8 cellular contexts compared by ENCODE assay signal in the genomic region with DNA sequence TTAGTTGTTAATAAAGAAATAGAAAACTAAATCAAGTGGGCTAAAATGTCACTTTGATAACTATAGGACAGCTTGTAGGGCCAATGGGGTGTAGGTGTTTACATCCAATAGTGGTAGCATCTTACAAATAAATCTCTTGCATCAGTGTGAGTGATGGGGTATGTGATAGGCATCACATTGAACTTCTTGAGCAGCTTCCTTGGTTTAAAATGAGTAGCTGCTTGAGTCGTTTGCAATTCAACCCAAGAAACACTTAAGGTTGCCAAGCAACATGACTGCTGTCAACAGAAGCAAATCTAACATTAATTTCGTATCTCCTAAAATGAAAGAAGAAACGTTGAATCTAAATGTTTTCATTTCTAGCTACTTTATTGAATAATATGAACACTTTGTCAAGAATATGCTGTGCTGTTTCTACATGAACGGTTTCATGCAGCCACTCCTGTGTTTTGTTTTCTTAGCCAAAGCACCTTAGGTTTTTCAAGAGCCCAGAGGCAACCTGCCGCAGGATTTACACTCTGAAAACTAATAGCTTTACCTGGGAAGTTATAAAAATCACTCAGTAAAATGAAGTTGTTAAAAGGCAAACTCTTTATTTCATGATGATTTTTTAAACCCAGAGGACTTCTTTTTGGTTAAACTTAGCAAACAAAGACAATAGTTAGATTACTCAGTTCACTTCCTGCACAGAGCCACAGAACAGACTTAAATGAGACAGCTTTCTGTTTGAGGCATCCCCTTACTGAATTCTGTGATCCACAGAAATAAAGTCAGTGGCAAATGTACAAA.
DNase-seq lines count a peak whose midpoint lies in the region; ATAC-seq lines count a peak whose summit lies in the region.
"Had no signal": no experiment of that assay in that cellular context is flagged by ENCODE, and none has a peak within 500 bp of the region (broad histone marks: within the 10 kb centered on the region; RNA-seq: fewer than 3 reads in every experiment).

No MANE protein-coding gene starts in this region.

- DNase-seq in kidney tubule cell (ENCODE audit: low spot score) (peak; percentile 13), SK-N-DZ (ENCODE audit: low spot score) (no peak), C1 segment of cervical spinal cord (lab: John Stamatoyannopoulos, UW) (no peak), NCI-H2171 treated with DMSO at 0.1 percent for 48 hours (lab: John Stamatoyannopoulos, UW) (no peak)
- DNase-seq: NCI-H748 treated with DMSO at 0.1 percent for 48 hours had no signal

- ATAC-seq in GM18870 (IDR thresholded peaks at IDR 0.05; ENCODE audit: unreplicated experiment) (peak; percentile 63), GM21526 (IDR thresholded peaks at IDR 0.05; ENCODE audit: low FRiP score, unreplicated experiment) (peak; percentile 55), HG03432 (IDR thresholded peaks at IDR 0.05; ENCODE audit: unreplicated experiment) (peak; percentile 67)
